Comparison of ENCODE assay signal across 24 cellular contexts in the genomic region with DNA sequence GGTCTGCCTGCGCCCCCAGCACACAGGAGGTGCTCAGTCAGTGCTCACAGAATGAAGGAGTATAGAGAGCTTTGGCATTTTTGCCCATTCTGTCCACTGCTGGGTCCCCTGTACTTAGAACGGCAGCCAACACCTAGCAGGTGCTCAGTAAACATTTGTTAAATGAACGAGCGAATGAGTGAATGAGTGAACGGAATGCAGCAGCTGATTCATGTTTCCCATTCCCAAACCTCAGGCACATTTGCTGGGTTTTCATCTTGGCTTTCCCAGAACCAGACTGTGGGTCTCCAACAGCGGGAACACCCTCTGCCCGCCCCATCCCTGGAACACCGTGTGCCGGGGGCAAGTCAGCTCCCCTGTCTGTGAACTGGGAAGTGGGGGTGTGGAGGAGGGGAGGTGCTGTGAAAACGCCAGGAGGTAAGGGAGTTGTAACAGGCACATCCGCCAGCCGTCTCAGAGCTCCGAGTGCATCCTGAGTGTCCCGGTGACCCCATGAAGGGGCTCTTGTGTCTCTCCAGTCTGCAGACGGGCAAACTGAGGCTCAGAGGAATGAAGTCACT.
"Had no signal": no experiment of that assay in that cellular context is flagged by ENCODE, and none has a peak within 500 bp of the region (broad histone marks: within the 10 kb centered on the region; RNA-seq: fewer than 3 reads in every experiment).

No MANE protein-coding gene starts in this region.

- ATAC-seq: activated CD4-positive, alpha-beta T cell treated with anti-CD3 and anti-CD28 coated beads for 36 hours; naive thymus-derived CD4-positive, alpha-beta T cell had no signal

- H3K27me3 ChIP-seq: esophagus squamous epithelium, tibial nerve, uterus had no signal

- H3K4me1 Mint-ChIP-seq: activated CD4-positive, alpha-beta T cell treated with anti-CD3 and anti-CD28 coated beads for 36 hours; activated naive CD8-positive, alpha-beta T cell treated with anti-CD3 and anti-CD28 coated beads, Interleukin-2, amount 10 ng/mL, durations not matched to agents 7 days and 5 days; central memory CD8-positive, alpha-beta T cell; immature natural killer cell had no signal

- H3K27ac Mint-ChIP-seq: activated CD4-positive, alpha-beta memory T cell treated with anti-CD3 and anti-CD28 coated beads for 36 hours; activated CD4-positive, alpha-beta T cell treated with anti-CD3 and anti-CD28 coated beads for 36 hours; activated naive CD8-positive, alpha-beta T cell treated with anti-CD3 and anti-CD28 coated beads, Interleukin-2, amount 10 ng/mL, durations not matched to agents 7 days and 5 days; activated T-helper 1 cell treated with anti-CD3 and anti-CD28 coated beads, Interleukin-12 subunit alpha, Interleukin-12 subunit beta, Interleukin-2, Interleukin-4 antibody, amounts not matched to agents 30 ng/mL and 10 ng/mL and 1 ng/mL, durations not matched to agents 14 hours and 24 hours and 36 hours; immature natural killer cell; naive thymus-derived CD4-positive, alpha-beta T cell had no signal

- DNase-seq: activated CD4-positive, alpha-beta memory T cell treated with anti-CD3 and anti-CD28 coated beads for 36 hours; activated CD4-positive, alpha-beta T cell treated with anti-CD3 and anti-CD28 coated beads for 36 hours; activated naive CD8-positive, alpha-beta T cell treated with anti-CD3 and anti-CD28 coated beads, Interleukin-2, amount 10 ng/mL, durations not matched to agents 7 days and 5 days; activated T-cell treated with anti-CD3 and anti-CD28 coated beads for 4 hours; effector CD8-positive, alpha-beta T cell; esophagus squamous epithelium; immature natural killer cell; kidney glomerular epithelial cell; mesenchymal stem cell; naive thymus-derived CD4-positive, alpha-beta T cell; posterior cingulate gyrus; retina; stimulated activated CD4-positive, alpha-beta T cell treated with anti-CD3 and anti-CD28 coated beads, Interleukin-12 subunit alpha, Interleukin-12 subunit beta, amount 100 ng/mL, for 4 hours; stimulated activated CD4-positive, alpha-beta T cell treated with anti-CD3 and anti-CD28 coated beads, Interleukin-1b, Interleukin-23, amount 100 ng/mL, for 48 hours; stimulated activated CD8-positive, alpha-beta memory T cell treated with anti-CD3 and anti-CD28 coated beads, Interleukin-4, amount 100 ng/mL, for 48 hours; stimulated activated naive CD4-positive, alpha-beta T cell treated with Interleukin-2 at 50 U/mL for 16 hours; SW 1271; uterus; WERI-Rb-1 had no signal

- H3K36me3 ChIP-seq: uterus had no signal

- H3K4me3 Mint-ChIP-seq: activated CD4-positive, alpha-beta memory T cell treated with anti-CD3 and anti-CD28 coated beads for 36 hours; activated CD4-positive, alpha-beta T cell treated with anti-CD3 and anti-CD28 coated beads for 36 hours; activated naive CD8-positive, alpha-beta T cell treated with anti-CD3 and anti-CD28 coated beads, Interleukin-2, amount 10 ng/mL, durations not matched to agents 7 days and 5 days; activated T-helper 1 cell treated with anti-CD3 and anti-CD28 coated beads, Interleukin-12 subunit alpha, Interleukin-12 subunit beta, Interleukin-2, Interleukin-4 antibody, amounts not matched to agents 30 ng/mL and 10 ng/mL and 1 ng/mL, durations not matched to agents 14 hours and 24 hours and 36 hours; brain; central memory CD8-positive, alpha-beta T cell; immature natural killer cell; naive thymus-derived CD4-positive, alpha-beta T cell had no signal

- H3K4me3 ChIP-seq: coronary artery, esophagus squamous epithelium, tibial nerve, uterus had no signal

- H3K36me3 Mint-ChIP-seq: immature natural killer cell had no signal

- H3K27ac ChIP-seq: coronary artery, esophagus squamous epithelium, uterus, WERI-Rb-1 had no signal

- H3K27me3 Mint-ChIP-seq: activated CD4-positive, alpha-beta memory T cell treated with anti-CD3 and anti-CD28 coated beads for 36 hours; activated CD4-positive, alpha-beta T cell treated with anti-CD3 and anti-CD28 coated beads for 36 hours; activated naive CD8-positive, alpha-beta T cell treated with anti-CD3 and anti-CD28 coated beads, Interleukin-2, amount 10 ng/mL, durations not matched to agents 7 days and 5 days; central memory CD8-positive, alpha-beta T cell; naive thymus-derived CD4-positive, alpha-beta T cell had no signal

- H3K9me3 Mint-ChIP-seq: activated CD4-positive, alpha-beta memory T cell treated with anti-CD3 and anti-CD28 coated beads for 36 hours; activated naive CD8-positive, alpha-beta T cell treated with anti-CD3 and anti-CD28 coated beads, Interleukin-2, amount 10 ng/mL, durations not matched to agents 7 days and 5 days; activated T-helper 1 cell treated with anti-CD3 and anti-CD28 coated beads, Interleukin-12 subunit alpha, Interleukin-12 subunit beta, Interleukin-2, Interleukin-4 antibody, amounts not matched to agents 30 ng/mL and 10 ng/mL and 1 ng/mL, durations not matched to agents 14 hours and 24 hours and 36 hours; central memory CD8-positive, alpha-beta T cell; immature natural killer cell had no signal
